In genomic region chr12:93803408-93803807, GRCh38 we compare ENCODE assay signal across 10 cellular contexts.
DNase-seq lines count a peak whose midpoint lies in the region; ATAC-seq and TF ChIP-seq lines count a peak whose summit lies in the region.
"Had no signal": no experiment of that assay in that cellular context is flagged by ENCODE, and none has a peak within 500 bp of the region (broad histone marks: within the 10 kb centered on the region; RNA-seq: fewer than 3 reads in every experiment).

No MANE protein-coding gene starts in this region.

- ATAC-seq in GM18870 (IDR thresholded peaks at IDR 0.05; ENCODE audit: unreplicated experiment): no peak

- no peaks in the 10 kb centered on the region for H4K20me1 ChIP-seq in hepatocyte (ENCODE audit: insufficient read depth, poor library complexity, severe bottlenecking)

- DNase-seq in HFFc6: peak; percentile 72
- DNase-seq in astrocyte of the spinal cord (ENCODE audit: low read depth, low spot score): peak; percentile 89
- DNase-seq in hepatocyte (ENCODE audit: low spot score): peak; percentile 60
- DNase-seq in mucosa of gallbladder (ENCODE audit: low spot score): no peak
- no peak for DNase-seq in ecto neural progenitor cell (ENCODE audit: low spot score)
- DNase-seq in NCI-H1092 treated with DMSO at 0.1 percent for 48 hours (lab: John Stamatoyannopoulos, UW): no peak
- DNase-seq: activated T-cell treated with anti-CD3 and anti-CD28 coated beads, Interleukin-2, amount 50 U/mL, for 1 hour; PC-9 had no signal

- in situ Hi-C loops in astrocyte of the spinal cord (cut with HindIII; ENCODE audit: low sequenced_read_pairs): no loop called here

- TF ChIP-seq CTCF in HFFc6 (IDR thresholded peaks at IDR 0.05): no peak
- no peak for TF ChIP-seq CTCF in astrocyte of the spinal cord (IDR thresholded peaks at IDR 0.05; ENCODE audit: low read depth, low read length)
- TF ChIP-seq CTCF in hepatocyte (IDR thresholded peaks at IDR 0.05; ENCODE audit: poor library complexity): no peak

- peak overlapping the region; percentile 29 for H3K4me2 ChIP-seq in hepatocyte
- H3K4me2 ChIP-seq: PC-9 had no signal

- peaks cover 6% of the 10 kb centered on the region for H3K36me3 Mint-ChIP-seq in HFFc6 (ENCODE audit: low read depth)

- H3K9ac ChIP-seq in subcutaneous abdominal adipose tissue (ENCODE audit: low read length in 5 of 5): peak overlapping the region; percentile 6 to 51 (median 26)

- H3K4me1 ChIP-seq in hepatocyte (ENCODE audit: insufficient read depth) (peaks cover 12% of the 10 kb centered on the region), subcutaneous abdominal adipose tissue (ENCODE audit: control insufficient read depth in 5 of 5, insufficient read depth in 5 of 5, low read length in 5 of 5) (peaks cover 4 to 28% (median 20%) of the 10 kb centered on the region in 5 donors)

- H3K36me3 ChIP-seq in hepatocyte (replicated peaks; ENCODE audit: insufficient read depth, low read depth) (no peaks in the 10 kb centered on the region), subcutaneous abdominal adipose tissue (ENCODE audit: control insufficient read depth in 5 of 5, insufficient read depth in 5 of 5, low read length in 5 of 5) (no peaks in the 10 kb centered on the region)

- H2AFZ ChIP-seq in hepatocyte: no peak overlapping the region
- H2AFZ ChIP-seq: PC-9 had no signal

- peak overlapping the region; percentile 49 for H3K4me3 Mint-ChIP-seq in HFFc6

- H3K27me3 ChIP-seq in hepatocyte: no peaks in the 10 kb centered on the region
- no peaks in the 10 kb centered on the region for H3K27me3 ChIP-seq in subcutaneous abdominal adipose tissue (ENCODE audit: control insufficient read depth in 5 of 5, insufficient read depth in 4 of 5, low read length in 5 of 5)

- H3K27ac ChIP-seq in hepatocyte (peak overlapping the region; percentile 77), subcutaneous abdominal adipose tissue (ENCODE audit: low read depth, low read length) (peak overlapping the region; percentile 78)
- H3K27ac ChIP-seq: PC-9 had no signal

- peak overlapping the region; percentile 85 for H3K27ac Mint-ChIP-seq in HFFc6

- H3K9me3 Mint-ChIP-seq in HFFc6: no peaks in the 10 kb centered on the region

- H3K4me3 ChIP-seq in astrocyte of the spinal cord (ENCODE audit: low read depth, low read length) (no peak overlapping the region), hepatocyte (no peak overlapping the region), subcutaneous abdominal adipose tissue (ENCODE audit: low read depth in 1 of 5, low read length in 5 of 5) (peak overlapping the region in 3 of 5 donors; percentile 24 to 42 (median 34))
- H3K4me3 ChIP-seq: PC-9 had no signal

- H3K4me1 Mint-ChIP-seq in HFFc6 (ENCODE audit: low read depth): peaks cover 69% of the 10 kb centered on the region

- no peaks in the 10 kb centered on the region for H3K79me2 ChIP-seq in hepatocyte

- H3K9me2 ChIP-seq in hepatocyte (replicated peaks; ENCODE audit: insufficient read depth): no peaks in the 10 kb centered on the region

- H3K9me3 ChIP-seq in hepatocyte (ENCODE audit: low read depth) (no peaks in the 10 kb centered on the region), subcutaneous abdominal adipose tissue (ENCODE audit: control insufficient read depth in 5 of 5, low read length in 5 of 5) (no peaks in the 10 kb centered on the region)

- 44% methylated on average over 5 of the region's 5 CpGs for WGBS in hepatocyte (ENCODE audit: low lambda C conversion rate, missing lambda C conversion rate)

- no peaks in the 10 kb centered on the region; the same call in 1 of the 2 replicates for H3K27me3 Mint-ChIP-seq in HFFc6 (ENCODE audit: insufficient read depth)

Comparison
In these comparisons a context has a peak if more than half of its experiments do, and no peak if none do; other contexts are left out.
1. DNase-seq: peak in HFFc6 (single experiment), astrocyte of the spinal cord (single experiment) and hepatocyte (single experiment); none in mucosa of gallbladder (single experiment), ecto neural progenitor cell (single experiment) and NCI-H1092 treated with DMSO at 0.1 percent for 48 hours (single experiment).
2. H3K4me3 ChIP-seq: peak in subcutaneous abdominal adipose tissue (3 of 5); none in astrocyte of the spinal cord (single experiment) and hepatocyte (single experiment).